In genomic region chr3:127915115-127915936, GRCh38 we compare ENCODE assay signal across 9 cellular contexts. TPM values are rescaled to one million over a fixed set of nuclear protein-coding genes. Genes with fewer than 3 reads are reported as not detected.
DNase-seq lines count a peak whose midpoint lies in the region; ATAC-seq, FAIRE-seq and TF ChIP-seq lines count a peak whose summit lies in the region.
"Had no signal": no experiment of that assay in that cellular context is flagged by ENCODE, and none has a peak within 500 bp of the region (broad histone marks: within the 10 kb centered on the region; RNA-seq: fewer than 3 reads in every experiment).

Gene KBTBD12 (plus strand): TSS chr3:127915232. CDS start chr3:127923062, 7,830 bp downstream.

- in situ Hi-C loops in HAP-1 (cut with MboI; ENCODE audit: low sequenced_read_pairs), result no loop called here

- DNase-seq in GM12891 (ENCODE audit: insufficient read length, low spot score) (peak; percentile 38), anterior cingulate cortex (lab: John Stamatoyannopoulos, UW) (peak in 39 of 58 donors; percentile 14 to 64 (median 39)), sigmoid colon (peak; percentile 77), SIG-M5 treated with dmso at 0.1 percent for 504 hours (lab: John Stamatoyannopoulos, UW; ENCODE audit: unreplicated experiment) (no peak), COR-L47 (lab: John Stamatoyannopoulos, UW) (no peak), HAP-1 (ENCODE audit: low spot score in 2 of 2) (no peak)

- no peak for TF ChIP-seq POLR2A in GM12891 (IDR thresholded peaks at IDR 0.05; ENCODE audit: low read depth, low read length)
- TF ChIP-seq POLR2A in sigmoid colon (IDR thresholded peaks at IDR 0.05), result peak; percentile 20 to 32

- peaks cover 30% of the 10 kb centered on the region for H3K27me3 ChIP-seq in iPS-15b (ENCODE audit: control insufficient read depth, insufficient read depth, low read length)
- no peaks in the 10 kb centered on the region for H3K27me3 ChIP-seq in sigmoid colon
- no peaks in the 10 kb centered on the region; the same call in 1 of the 2 replicates for H3K27me3 ChIP-seq in HAP-1 (ENCODE audit: low read depth)

- H3K4me3 ChIP-seq in iPS-15b (ENCODE audit: low read depth, low read length), result peak within 1 kb of the TSS; percentile 31
- H3K4me3 ChIP-seq in sigmoid colon, result peak within 1 kb of the TSS; percentile 43 to 61 (median 55)
- no peak within 1 kb of the TSS for H3K4me3 ChIP-seq in HAP-1

- H3K27ac ChIP-seq in sigmoid colon, result peak within 1 kb of the TSS; percentile 79 to 92 (median 88)

- H3K9ac ChIP-seq in iPS-15b (ENCODE audit: low read depth, low read length), result no peak within 1 kb of the TSS

- no peaks in the 10 kb centered on the region for H3K36me3 ChIP-seq in iPS-15b (ENCODE audit: control insufficient read depth, insufficient read depth, low read length)
- H3K36me3 ChIP-seq in sigmoid colon, result no peaks in the 10 kb centered on the region
- no peaks in the 10 kb centered on the region for H3K36me3 ChIP-seq in HAP-1 (replicated peaks)

- no peak for ATAC-seq in GM21619 (IDR thresholded peaks at IDR 0.05; ENCODE audit: unreplicated experiment)

- H3K9me3 ChIP-seq in iPS-15b (ENCODE audit: control insufficient read depth, insufficient read depth, low read length) (no peaks in the 10 kb centered on the region), sigmoid colon (no peaks in the 10 kb centered on the region), HAP-1 (no peaks in the 10 kb centered on the region)

- intact Hi-C loops in sigmoid colon (cut with DNase I), result loop anchor here (10.0 kb wide), 2 partner anchors 139 to 231 kb away; partner anchors contain the start of gene SEC61A1

- no peak for FAIRE-seq in GM12891 (lab: Jason Lieb, UNC)
- FAIRE-seq: urothelium cell line had no signal

- H3K4me1 ChIP-seq in iPS-15b (ENCODE audit: control insufficient read depth, insufficient read depth, low read length), result no peaks in the 10 kb centered on the region
- H3K4me1 ChIP-seq in sigmoid colon, result peaks cover 0 to 47% (median 31%) of the 10 kb centered on the region in 4 donors
- peaks cover 3% of the 10 kb centered on the region; the same call in 1 of the 2 replicates for H3K4me1 ChIP-seq in HAP-1

- 23 to 24% methylated on average over 69 of the region's 69 CpGs for WGBS in sigmoid colon, 2 donors

- no peak for TF ChIP-seq EP300 in sigmoid colon (IDR thresholded peaks at IDR 0.05)

- no peak for TF ChIP-seq CTCF in sigmoid colon (IDR thresholded peaks at IDR 0.05)

TF ChIP-seq in GM12891, 5 proteins besides CTCF, POLR2A, EP300 and RAD21:
- TF ChIP-seq POLR2AphosphoS5 (IDR thresholded peaks at IDR 0.05; ENCODE audit: low read depth, low read length) (no peak), PAX5 (IDR thresholded peaks at IDR 0.05; ENCODE audit: insufficient read depth, low read length, severe bottlenecking) (no peak), TAF1 (IDR thresholded peaks at IDR 0.05; ENCODE audit: low read depth, low read length) (no peak), SPI1 (IDR thresholded peaks at IDR 0.05; ENCODE audit: low read depth, low read length) (no peak), POU2F2 (IDR thresholded peaks at IDR 0.05; ENCODE audit: low read depth, low read length) (no peak)

RNA-seq across cellular contexts. Expression of gene KBTBD12, which starts in this region (rescaled TPM):
- 0.13 TPM for polyA plus RNA-seq in GM12891 (2012; ENCODE audit: low read depth, missing spikeins)
- total RNA-seq in sigmoid colon, result 1 to 10 TPM; 2.5 to 5.9 (median 3.3) TPM
- polyA plus RNA-seq in sigmoid colon, result 1 to 10 TPM; 1.3 to 1.8 (median 1.8) TPM

Comparison
In these comparisons a context has a peak if more than half of its experiments do, and no peak if none do; other contexts are left out.
1. DNase-seq: peak in GM12891 (single experiment), anterior cingulate cortex (39 of 58) and sigmoid colon (single experiment); none in SIG-M5 treated with dmso at 0.1 percent for 504 hours (single experiment), COR-L47 (single experiment) and HAP-1 (0 of 2).